Comparison of ENCODE assay signal across 15 cellular contexts in genomic region chr10:104262055-104262454, GRCh38. TPM values are rescaled to one million over a fixed set of nuclear protein-coding genes. Genes with fewer than 3 reads are reported as not detected.
A peak's percentile ranks its signal among the peaks of the same experiment; 100 is the strongest.
DNase-seq lines count a peak whose midpoint lies in the region; ATAC-seq and TF ChIP-seq lines count a peak whose summit lies in the region.
"Had no signal": no experiment of that assay in that cellular context is flagged by ENCODE, and none has a peak within 500 bp of the region (broad histone marks: within the 10 kb centered on the region; RNA-seq: fewer than 3 reads in every experiment).

No MANE protein-coding gene starts in this region.

- H3K9me2 ChIP-seq in HCT116 (ENCODE audit: insufficient read depth), result no peaks in the 10 kb centered on the region

- TF ChIP-seq CTCF in HCT116 (IDR thresholded peaks at IDR 0.05 in 2 of 3, conservative IDR thresholded peaks at IDR 0.05 in 1 of 3; ENCODE audit: borderline replicate concordance in 1 of 3, insufficient read depth in 1 of 3, low read depth in 2 of 3, low read length in 2 of 3), result no peak
- TF ChIP-seq CTCF in dorsolateral prefrontal cortex (IDR thresholded peaks at IDR 0.05 in 54 of 56, conservative IDR thresholded peaks at IDR 0.05 in 2 of 56; ENCODE audit: low read depth in 1 of 56, partially characterized antibody in 56 of 56), result no peak

- peaks cover 81 to 82% of the 10 kb centered on the region in 2 experiments for H3K36me3 ChIP-seq in HCT116 (ENCODE audit: control insufficient read depth in 1 of 2, insufficient read depth in 2 of 2, low read length in 2 of 2)

- no peak for TF ChIP-seq POLR2A in HCT116 (IDR thresholded peaks at IDR 0.05; ENCODE audit: borderline replicate concordance, extremely low read depth, insufficient read depth, insufficient read length)

- H3K27me3 ChIP-seq in HCT116 (ENCODE audit: insufficient read depth, low read length) (no peaks in the 10 kb centered on the region), dorsolateral prefrontal cortex (no peaks in the 10 kb centered on the region)
- H3K27me3 ChIP-seq: thyroid gland had no signal

- no peak overlapping the region for H2AFZ ChIP-seq in HCT116 (ENCODE audit: low read depth, low read length, poor library complexity, severe bottlenecking)

- H3K4me3 ChIP-seq in HCT116 (replicated peaks in 1 of 2; ENCODE audit: low read depth in 1 of 2, low read length in 2 of 2) (no peak overlapping the region), dorsolateral prefrontal cortex (no peak overlapping the region)
- H3K4me3 ChIP-seq: SK-N-MC, thyroid gland had no signal

- no peaks in the 10 kb centered on the region for H3K9me3 ChIP-seq in HCT116 (ENCODE audit: control insufficient read depth in 1 of 2, insufficient read depth in 1 of 2, low read depth in 1 of 2, low read length in 2 of 2)
- H3K9me3 ChIP-seq: thyroid gland had no signal

- H3K79me2 ChIP-seq in HCT116 (ENCODE audit: insufficient read depth, low read length), result peaks cover 97% of the 10 kb centered on the region

- H4K20me1 ChIP-seq in HCT116 (ENCODE audit: insufficient read depth), result 0 out of 2 replicates have a peak, but pooled peaks cover 9% of the 10 kb centered on the region

- H3K4me2 ChIP-seq in HCT116 (ENCODE audit: low read length), result no peak overlapping the region

- TF ChIP-seq RAD21 in HCT116 (IDR thresholded peaks at IDR 0.05; ENCODE audit: low read depth), result no peak

- POLR2A ChIA-PET in HCT116 (lab: Charles Lee), result interaction anchor here (1.2 kb wide), 1 partner anchor 13 kb away, joined by 3 read pairs; no protein-coding TSS in a partner anchor

- DNase-seq in NCI-H1694 treated with DMSO at 0.1 percent for 48 hours (lab: John Stamatoyannopoulos, UW) (peak; percentile 7), NCI-H1694 (lab: John Stamatoyannopoulos, UW) (no peak), HCT116 (ENCODE audit: low read depth, low spot score) (no peak), dorsolateral prefrontal cortex (peak in 2 of 10 donors; percentile 41 to 72), myocyte (ENCODE audit: low read depth) (peak; percentile 17), inferior parietal cortex (ENCODE audit: extremely low spot score) (no peak)
- DNase-seq: erythroblast, hypothalamus, left colon, NCI-H1092 treated with DMSO at 0.1 percent for 48 hours, thyroid gland had no signal

- H3K4me1 ChIP-seq in HCT116 (ENCODE audit: control insufficient read depth in 1 of 2, insufficient read depth in 2 of 2, low read length in 2 of 2), result peaks cover 0 to 8% of the 10 kb centered on the region in 2 experiments; a peak in 1 of 4 replicates

- intact Hi-C loops in HCT116 (cut with micrococcal nuclease), result no loop called here
- intact Hi-C loops in dorsolateral prefrontal cortex (cut with DNase I), result no loop called here

- CTCF ChIA-PET in HCT116 (lab: Charles Lee), result interaction anchor here (2.4 kb wide), 1 partner anchor 13 kb away, joined by 8 read pairs; no protein-coding TSS in a partner anchor

- no peak for ATAC-seq in HCT116
- ATAC-seq in GM19452 (IDR thresholded peaks at IDR 0.05; ENCODE audit: unreplicated experiment), result no peak
- ATAC-seq in HG03565 (IDR thresholded peaks at IDR 0.05; ENCODE audit: unreplicated experiment), result no peak
- ATAC-seq: left colon had no signal

- RAD21 ChIA-PET in HCT116 (lab: Charles Lee; ENCODE audit: low non-redundant PET in 1 of 2, low total read pairs in 2 of 2, uncharacterized antibody in 2 of 2, unreplicated experiment in 2 of 2), result no interaction called here

- H3K27ac ChIP-seq in HCT116 (ENCODE audit: low read depth, low read length) (no peak overlapping the region), dorsolateral prefrontal cortex (peak overlapping the region in 34 of 59 donors; percentile 1 to 98 (median 44))
- H3K27ac ChIP-seq: 22Rv1, SK-N-MC had no signal

- H3K9ac ChIP-seq in HCT116 (ENCODE audit: low read length), result no peak overlapping the region

- BruUV-seq in HCT116 (replicated peaks; lab: Mats Ljungman, UMichigan), result no TSS peak

TF ChIP-seq in HCT116, 20 proteins besides CTCF, POLR2A, EP300 and RAD21:
- TF ChIP-seq FOSL1 (IDR thresholded peaks at IDR 0.05; ENCODE audit: low read depth) (no peak), CBX3 (IDR thresholded peaks at IDR 0.05; ENCODE audit: low read depth) (no peak), POLR2AphosphoS5 (IDR thresholded peaks at IDR 0.05; ENCODE audit: low read depth, low read length) (0 out of 2 replicates have a peak, but pooled peaks have one; percentile 6), SIN3A (IDR thresholded peaks at IDR 0.05; ENCODE audit: low read depth) (no peak)
TF ChIP-seq in HCT116: peak in this region for 1.

RNA-seq across cellular contexts. Expression of gene GSTO2, which starts 6.9 kb away (rescaled TPM):
- total RNA-seq in HCT116 (2021; ENCODE audit: unreplicated experiment) (115 TPM), dorsolateral prefrontal cortex (10 to 100 TPM in 109 of 120 experiments, 1 to 10 TPM in 11; 7.2 to 31.4 (median 14.2) TPM), myocyte (not detected in 2 replicates)
- 104 and 131 TPM in 2 replicates for polyA plus RNA-seq in HCT116 (2012)
- 0.21 TPM for polyA plus RNA-seq in myocyte (2012)

RNA-seq across cellular contexts. Expression of gene GSTO1, which starts 7.4 kb away (rescaled TPM):
- total RNA-seq in HCT116 (2021; ENCODE audit: unreplicated experiment) (179 TPM), dorsolateral prefrontal cortex (100 to 1,000 TPM in 27 of 120 experiments, 10 to 100 TPM in 93; 45.5 to 124 (median 88.3) TPM), myocyte (53.2 and 58.7 TPM in 2 replicates)
- polyA plus RNA-seq in HCT116 (2012), result 130 and 156 TPM in 2 replicates
- polyA plus RNA-seq in myocyte (2012), result 97.0 TPM

RNA-seq across cellular contexts. Expression of gene CFAP43, which starts 29.9 kb away (rescaled TPM):
- total RNA-seq in HCT116 (2021; ENCODE audit: unreplicated experiment), result 4.0 TPM
- 0.65 and 1.5 TPM in 2 replicates for polyA plus RNA-seq in HCT116 (2012)
- 10 to 100 TPM in 2 of 120 experiments, 1 to 10 TPM in 118; 2.2 to 10.5 (median 5.3) TPM for total RNA-seq in dorsolateral prefrontal cortex
- total RNA-seq in myocyte, result not detected in 2 replicates
- 0.04 TPM for polyA plus RNA-seq in myocyte (2012)

Comparison
In these comparisons a context has a peak if more than half of its experiments do, and no peak if none do; other contexts are left out.
1. DNase-seq: peak in NCI-H1694 treated with DMSO at 0.1 percent for 48 hours (single experiment) and myocyte (single experiment); none in NCI-H1694 (single experiment), HCT116 (single experiment) and inferior parietal cortex (single experiment).